In genomic region chr1:9269078-9269501, GRCh38 we compare ENCODE assay signal across 26 cellular contexts. TPM values are rescaled to one million over a fixed set of nuclear protein-coding genes. Genes with fewer than 3 reads are reported as not detected.
DNase-seq lines count a peak whose midpoint lies in the region; ATAC-seq, FAIRE-seq and TF ChIP-seq lines count a peak whose summit lies in the region.
"Had no signal": no experiment of that assay in that cellular context is flagged by ENCODE, and none has a peak within 500 bp of the region (broad histone marks: within the 10 kb centered on the region; RNA-seq: fewer than 3 reads in every experiment).

No MANE protein-coding gene starts in this region.

- TF ChIP-seq CTCF in WTC11 (IDR thresholded peaks at IDR 0.05): no peak

- CTCF ChIA-PET in WTC11 (lab: Charles Lee): interaction anchor here (0.9 to 4.6 kb wide), 7 partner anchors 12 to 223 kb away, joined by 3 to 113 read pairs (median 6); no protein-coding TSS in a partner anchor

- ATAC-seq in WTC11: no peak
- ATAC-seq: GM23338, HepG2, T-cell had no signal

- FAIRE-seq in GM12892 (lab: Jason Lieb, UNC): no peak
- FAIRE-seq: HepG2 had no signal

- H3K36me3 Mint-ChIP-seq in WTC11: no peaks in the 10 kb centered on the region

- POLR2A ChIA-PET in WTC11 (lab: Charles Lee): no interaction called here

- H3K27me3 Mint-ChIP-seq in WTC11 (ENCODE audit: low read depth): no peaks in the 10 kb centered on the region; the same call in 1 of the 2 replicates
- H3K27me3 Mint-ChIP-seq: activated naive CD4-positive, alpha-beta T cell treated with anti-CD3 and anti-CD28 coated beads, Interleukin-2, amount 50 U/mL, for 24 hours; central memory CD8-positive, alpha-beta T cell; memory B cell; stimulated activated naive CD8-positive, alpha-beta T cell treated with anti-CD3 and anti-CD28 coated beads, Interleukin-15, Interleukin-2, amounts not matched to agents 100 ng/mL and 50 ng/mL, for 24 hours; T-cell had no signal

- H3K27ac Mint-ChIP-seq in WTC11: no peak overlapping the region
- H3K27ac Mint-ChIP-seq: activated naive CD4-positive, alpha-beta T cell treated with anti-CD3 and anti-CD28 coated beads, Interleukin-2, amount 50 U/mL, for 24 hours; activated T-helper 1 cell treated with anti-CD3 and anti-CD28 coated beads, Interleukin-12 subunit alpha, Interleukin-12 subunit beta, Interleukin-2, Interleukin-4 antibody, amounts not matched to agents 30 ng/mL and 10 ng/mL and 1 ng/mL, durations not matched to agents 14 hours and 24 hours and 36 hours; GM23338; memory B cell; stimulated activated naive CD8-positive, alpha-beta T cell treated with anti-CD3 and anti-CD28 coated beads, Interleukin-15, Interleukin-2, amounts not matched to agents 100 ng/mL and 50 ng/mL, for 24 hours; T-cell had no signal

- DNase-seq in Daoy (ENCODE audit: low read depth): peak; percentile 28
- peak; percentile 62 for DNase-seq in NCI-H510A (lab: John Stamatoyannopoulos, UW)
- DNase-seq in WTC11 (ENCODE audit: low spot score): no peak
- peak; percentile 72 for DNase-seq in left kidney (ENCODE audit: low read depth, low spot score)
- no peak for DNase-seq in activated naive CD4-positive, alpha-beta T cell (lab: John Stamatoyannopoulos, UW)
- DNase-seq in NOMO-1 treated with dmso at 0.1 percent for 144 hours (lab: John Stamatoyannopoulos, UW; ENCODE audit: unreplicated experiment): no peak
- no peak for DNase-seq in iPS-NIHi7 (ENCODE audit: extremely low spot score)
- no peak for DNase-seq in GM12892 (ENCODE audit: insufficient read length)
- DNase-seq: activated CD4-positive, alpha-beta T cell treated with anti-CD3 and anti-CD28 coated beads for 48 hours; anterior cingulate cortex; COR-L47; effector CD4-positive, alpha-beta T cell; foreskin melanocyte; islet precursor cell; NCI-H1092 treated with DMSO at 0.1 percent for 48 hours; NCI-H2081; stimulated activated CD4-positive, alpha-beta T cell treated with anti-CD3 and anti-CD28 coated beads, Interleukin-12 subunit alpha, Interleukin-12 subunit beta, amount 100 ng/mL, for 4 hours; T-cell; transverse colon had no signal

- no peak overlapping the region for H3K4me3 Mint-ChIP-seq in WTC11
- H3K4me3 Mint-ChIP-seq: activated naive CD4-positive, alpha-beta T cell treated with anti-CD3 and anti-CD28 coated beads, Interleukin-2, amount 50 U/mL, for 24 hours; activated T-helper 1 cell treated with anti-CD3 and anti-CD28 coated beads, Interleukin-12 subunit alpha, Interleukin-12 subunit beta, Interleukin-2, Interleukin-4 antibody, amounts not matched to agents 30 ng/mL and 10 ng/mL and 1 ng/mL, durations not matched to agents 14 hours and 24 hours and 36 hours; central memory CD8-positive, alpha-beta T cell; GM23338; memory B cell; stimulated activated naive CD8-positive, alpha-beta T cell treated with anti-CD3 and anti-CD28 coated beads, Interleukin-15, Interleukin-2, amounts not matched to agents 100 ng/mL and 50 ng/mL, for 24 hours; T-cell had no signal

- no peaks in the 10 kb centered on the region for H3K9me3 Mint-ChIP-seq in WTC11
- H3K9me3 Mint-ChIP-seq: activated naive CD4-positive, alpha-beta T cell treated with anti-CD3 and anti-CD28 coated beads, Interleukin-2, amount 50 U/mL, for 24 hours; activated T-helper 1 cell treated with anti-CD3 and anti-CD28 coated beads, Interleukin-12 subunit alpha, Interleukin-12 subunit beta, Interleukin-2, Interleukin-4 antibody, amounts not matched to agents 30 ng/mL and 10 ng/mL and 1 ng/mL, durations not matched to agents 14 hours and 24 hours and 36 hours; central memory CD8-positive, alpha-beta T cell; GM23338; memory B cell; stimulated activated naive CD8-positive, alpha-beta T cell treated with anti-CD3 and anti-CD28 coated beads, Interleukin-15, Interleukin-2, amounts not matched to agents 100 ng/mL and 50 ng/mL, for 24 hours; T-cell had no signal

- TF ChIP-seq POLR2A in GM12892 (IDR thresholded peaks at IDR 0.05; ENCODE audit: low read depth, low read length): no peak

- H3K4me1 Mint-ChIP-seq in WTC11: peaks cover 10% of the 10 kb centered on the region

TF ChIP-seq in WTC11, 78 proteins besides CTCF, POLR2A, EP300 and RAD21:
- TF ChIP-seq SMAD4 (CRISPR knock-in tag; IDR thresholded peaks at IDR 0.05) (no peak), ESRRA (CRISPR knock-in tag; IDR thresholded peaks at IDR 0.05; ENCODE audit: borderline replicate concordance) (no peak), FOXK1 (CRISPR knock-in tag; IDR thresholded peaks at IDR 0.05) (no peak), USF2 (CRISPR knock-in tag; IDR thresholded peaks at IDR 0.05) (0 out of 2 replicates have a peak, but pooled peaks have one; percentile 14)

RNA-seq across cellular contexts. Expression of gene SPSB1, which starts 23.6 kb away (rescaled TPM):
- 14.1 and 15.0 TPM in 2 replicates for total RNA-seq in Daoy (2014; rRNA removed; shearing (Covaris generic))
- 4.3 to 5.5 TPM (median 4.6 TPM) in 3 replicates for total RNA-seq in WTC11 (2021)
- polyA plus RNA-seq in GM12892 (2012; ENCODE audit: missing spikeins): 3.8 TPM

RNA-seq across cellular contexts. Expression of gene H6PD, which starts 34.5 kb away (rescaled TPM):
- total RNA-seq in Daoy (2014; rRNA removed; shearing (Covaris generic)): 7.1 and 9.9 TPM in 2 replicates
- total RNA-seq in WTC11 (2021): 7.4 to 7.9 TPM (median 7.8 TPM) in 3 replicates
- polyA plus RNA-seq in GM12892 (2012; ENCODE audit: missing spikeins): 6.6 TPM

Comparison
In these comparisons a context has a peak if more than half of its experiments do, and no peak if none do; other contexts are left out.
1. DNase-seq: peak in Daoy (single experiment), NCI-H510A (single experiment) and left kidney (single experiment); none in WTC11 (single experiment), activated naive CD4-positive, alpha-beta T cell (0 of 4), NOMO-1 treated with dmso at 0.1 percent for 144 hours (single experiment), iPS-NIHi7 (single experiment) and GM12892 (single experiment).